Comparison of ENCODE assay signal across 22 cellular contexts in genomic region chr5:115585265-115585664, GRCh38. TPM values are rescaled to one million over a fixed set of nuclear protein-coding genes. Genes with fewer than 3 reads are reported as not detected.
"Had no signal": no experiment of that assay in that cellular context is flagged by ENCODE, and none has a peak within 500 bp of the region (broad histone marks: within the 10 kb centered on the region; RNA-seq: fewer than 3 reads in every experiment).

No MANE protein-coding gene starts in this region.

- H3K9me3 ChIP-seq: MG63, SK-N-SH had no signal

- H3K27me3 ChIP-seq: MG63 had no signal

- ATAC-seq: Panc1, PC-3 had no signal

- H3K27ac ChIP-seq: RWPE1 had no signal

- H3K9me2 ChIP-seq: SK-N-SH had no signal

- DNase-seq: KBM-7, MG63, NCI-H1092, NCI-H1105 treated with DMSO at 0.1 percent for 48 hours, NCI-H1417 treated with DMSO at 0.1 percent for 48 hours, NCI-H146, NCI-H1694 treated with DMSO at 0.1 percent for 48 hours, NCI-H1930, NCI-H2081, NCI-H2171, NCI-H226, NCI-H446, NCI-H510A, NCI-H524 treated with DMSO at 0.1 percent for 48 hours, NCI-H69, NCI-H774, PC-3, SHP77, SK-N-SH, SW 1271 had no signal

- H3K4me2 ChIP-seq: SK-N-SH had no signal

- H3K9ac ChIP-seq: SK-N-SH had no signal

- H3K4me3 ChIP-seq: MG63 had no signal

RNA-seq across cellular contexts. Expression of gene TICAM2, which starts 17.0 kb away (rescaled TPM):
- polyA plus RNA-seq: SK-N-SH had no signal
